Comparison of ENCODE assay signal across 8 cellular contexts in genomic region chr1:154344977-154345837, GRCh38. TPM values are rescaled to one million over a fixed set of nuclear protein-coding genes. Genes with fewer than 3 reads are reported as not detected.
DNase-seq lines count a peak whose midpoint lies in the region; ATAC-seq and TF ChIP-seq lines count a peak whose summit lies in the region.

No MANE protein-coding gene starts in this region.

- H3K36me3 ChIP-seq in MG63 (peaks cover 92% of the 10 kb centered on the region), psoas muscle (ENCODE audit: insufficient read depth in 1 of 2, low read depth in 1 of 2) (peaks cover 0 to 43% of the 10 kb centered on the region in 2 donors)

- H3K4me1 ChIP-seq in psoas muscle = no peaks in the 10 kb centered on the region

- H3K36me3 Mint-ChIP-seq in activated CD8-positive, alpha-beta T cell treated with anti-CD3 and anti-CD28 coated beads for 36 hours (ENCODE audit: low read depth) = peaks cover 80% of the 10 kb centered on the region

- H3K9me3 ChIP-seq in MG63 (no peaks in the 10 kb centered on the region), psoas muscle (no peaks in the 10 kb centered on the region)

- no peak overlapping the region for H3K27ac ChIP-seq in psoas muscle

- no peaks in the 10 kb centered on the region for H3K27me3 Mint-ChIP-seq in activated CD8-positive, alpha-beta T cell treated with anti-CD3 and anti-CD28 coated beads for 36 hours

- peak overlapping the region; percentile 78 for H3K27ac Mint-ChIP-seq in activated CD8-positive, alpha-beta T cell treated with anti-CD3 and anti-CD28 coated beads for 36 hours

- intact Hi-C loops in activated CD8-positive, alpha-beta T cell treated with anti-CD3 and anti-CD28 coated beads for 36 hours (cut with micrococcal nuclease) = loop anchor here (10.0 kb wide), 1 partner anchor 130 kb away; no protein-coding TSS in a partner anchor
- intact Hi-C loops in psoas muscle (cut with DNase I) = no loop called here

- CTCF ChIA-PET in activated CD8-positive, alpha-beta T cell treated with anti-CD3 and anti-CD28 coated beads for 36 hours (lab: Charles Lee) = interaction anchor here (0.7 to 14.6 kb wide), 17 partner anchors 8 to 278 kb away, joined by 3 to 214 read pairs (median 4); partner anchors contain the start of genes ATP8B2 and HAX1

- 78 to 86% (median 83%) methylated on average over 12 of the region's 12 CpGs for WGBS in psoas muscle, 3 donors

- H3K9me3 Mint-ChIP-seq in activated CD8-positive, alpha-beta T cell treated with anti-CD3 and anti-CD28 coated beads for 36 hours = no peaks in the 10 kb centered on the region

- H3K27me3 ChIP-seq in MG63 = no peaks in the 10 kb centered on the region
- no peaks in the 10 kb centered on the region for H3K27me3 ChIP-seq in psoas muscle (ENCODE audit: insufficient read depth in 3 of 3, low read length in 2 of 3)

- POLR2A ChIA-PET in activated CD8-positive, alpha-beta T cell treated with anti-CD3 and anti-CD28 coated beads for 36 hours (lab: Charles Lee) = interaction anchor here (2.9 to 4.0 kb wide), 2 partner anchors 10 to 17 kb away, joined by 10 to 27 read pairs; no protein-coding TSS in a partner anchor

- TF ChIP-seq POLR2A in erythroblast (IDR thresholded peaks at IDR 0.05; ENCODE audit: low read length) = no peak

- peak; percentile 84 for TF ChIP-seq CTCF in activated CD8-positive, alpha-beta T cell treated with anti-CD3 and anti-CD28 coated beads for 36 hours (IDR thresholded peaks at IDR 0.05)
- TF ChIP-seq CTCF in psoas muscle (IDR thresholded peaks at IDR 0.05) (peak; percentile 19), omental fat pad (IDR thresholded peaks at IDR 0.05) (no peak)

- H3K4me3 ChIP-seq in MG63 (no peak overlapping the region), psoas muscle (no peak overlapping the region)

- H3K4me1 Mint-ChIP-seq in activated CD8-positive, alpha-beta T cell treated with anti-CD3 and anti-CD28 coated beads for 36 hours (ENCODE audit: low read depth) = peaks cover 76% of the 10 kb centered on the region

- H3K4me3 Mint-ChIP-seq in activated CD8-positive, alpha-beta T cell treated with anti-CD3 and anti-CD28 coated beads for 36 hours = no peak overlapping the region

- no peak for ATAC-seq in activated CD8-positive, alpha-beta T cell treated with anti-CD3 and anti-CD28 coated beads for 36 hours
- ATAC-seq in psoas muscle (no peak), omental fat pad (ENCODE audit: low FRiP score) (no peak)

- DNase-seq in D341Med (ENCODE audit: low spot score) (peak; percentile 60), MG63 (peak; percentile 36), erythroblast (lab: John Stamatoyannopoulos, UW) (peak; percentile 80 to 84), psoas muscle (peak in 1 of 2 donors; percentile 40), COR-L47 (lab: John Stamatoyannopoulos, UW) (no peak), RKO (ENCODE audit: low spot score) (no peak), omental fat pad (ENCODE audit: low spot score) (no peak)
- DNase-seq in activated CD8-positive, alpha-beta T cell treated with anti-CD3 and anti-CD28 coated beads for 36 hours = peak; percentile 81

RNA-seq across cellular contexts. Expression of gene ATP8B2, which starts 19.9 kb away (rescaled TPM):
- total RNA-seq in MG63 (2014; rRNA removed; shearing (Covaris generic); ENCODE audit: low replicate concordance) = 58.1 and 74.8 TPM in 2 replicates
- total RNA-seq in activated CD8-positive, alpha-beta T cell treated with anti-CD3 and anti-CD28 coated beads for 36 hours = 10 to 100 TPM; 52.2 to 54.7 TPM
- total RNA-seq in psoas muscle (1 to 10 TPM; 3.6 to 5.8 (median 4.0) TPM), omental fat pad (10 to 100 TPM; 41.6 to 78.3 (median 51.0) TPM)
- polyA plus RNA-seq in psoas muscle = 1 to 10 TPM; 1.3 to 3.4 (median 2.2) TPM

RNA-seq across cellular contexts. Expression of gene AQP10, which starts 24.3 kb away (rescaled TPM):
- total RNA-seq in MG63 (2014; rRNA removed; shearing (Covaris generic); ENCODE audit: low replicate concordance) = not detected in 2 replicates
- total RNA-seq in activated CD8-positive, alpha-beta T cell treated with anti-CD3 and anti-CD28 coated beads for 36 hours = under 1 TPM in 1 of 2 experiments, not detected in 1; 0.14 TPM
- total RNA-seq in psoas muscle (not detected), omental fat pad (under 1 TPM in 2 of 4 donors, not detected in 2; 0.25 to 0.37 TPM)
- polyA plus RNA-seq in psoas muscle = under 1 TPM in 1 of 3 donors, not detected in 2; 0.04 TPM

RNA-seq across cellular contexts. Expression of gene IL6R, which starts 59.9 kb away (rescaled TPM):
- 6.0 and 10.0 TPM in 2 replicates for total RNA-seq in MG63 (2014; rRNA removed; shearing (Covaris generic); ENCODE audit: low replicate concordance)
- 1 to 10 TPM; 2.2 to 2.5 TPM for total RNA-seq in activated CD8-positive, alpha-beta T cell treated with anti-CD3 and anti-CD28 coated beads for 36 hours
- 100 to 1,000 TPM in 1 of 4 donors, 10 to 100 TPM in 3; 32.6 to 182 (median 80.9) TPM for total RNA-seq in psoas muscle
- polyA plus RNA-seq in psoas muscle = 10 to 100 TPM; 41.7 to 97.7 (median 80.8) TPM
- 10 to 100 TPM; 41.1 to 98.1 (median 62.5) TPM for total RNA-seq in omental fat pad

Comparison
In these comparisons a context has a peak if more than half of its experiments do, and no peak if none do; other contexts are left out.
1. DNase-seq: peak in D341Med (single experiment), MG63 (single experiment), activated CD8-positive, alpha-beta T cell treated with anti-CD3 and anti-CD28 coated beads for 36 hours (single experiment) and erythroblast (2 of 2); none in COR-L47 (single experiment), RKO (single experiment) and omental fat pad (single experiment).
2. CTCF ChIP-seq: peak in activated CD8-positive, alpha-beta T cell treated with anti-CD3 and anti-CD28 coated beads for 36 hours (single experiment) and psoas muscle (single experiment); none in omental fat pad (0 of 3).